ENCODE assay signal across 18 cellular contexts in genomic region chr7:157606140-157606539, GRCh38.
DNase-seq lines count a peak whose midpoint lies in the region; FAIRE-seq and TF ChIP-seq lines count a peak whose summit lies in the region.
"Had no signal": no experiment of that assay in that cellular context is flagged by ENCODE, and none has a peak within 500 bp of the region (broad histone marks: within the 10 kb centered on the region; RNA-seq: fewer than 3 reads in every experiment).

No MANE protein-coding gene starts in this region.

- no peak overlapping the region for H2BK120ac ChIP-seq in H1 (replicated peaks; ENCODE audit: low read depth, low read length)

- intact Hi-C loops in posterior vena cava (cut with DNase I): no loop called here
- intact Hi-C loops in OCI-LY7 (cut with micrococcal nuclease; ENCODE audit: unreplicated experiment): no loop called here

- TF ChIP-seq EP300 in H1 (IDR thresholded peaks at IDR 0.05; ENCODE audit: borderline replicate concordance in 1 of 2, low read depth in 2 of 2, low read length in 2 of 2): no peak

- H3K79me2 ChIP-seq in H1 (ENCODE audit: control insufficient read depth in 1 of 2, insufficient read depth in 2 of 2, low read length in 2 of 2) (no peaks in the 10 kb centered on the region), OCI-LY7 (ENCODE audit: insufficient read depth, low read depth, low read length) (no peaks in the 10 kb centered on the region)

- H2AFZ ChIP-seq in H1 (ENCODE audit: low read length): no peak overlapping the region
- no peak overlapping the region for H2AFZ ChIP-seq in OCI-LY7 (ENCODE audit: low read length)

- no peaks in the 10 kb centered on the region for H3K79me1 ChIP-seq in H1 (ENCODE audit: low read depth, low read length)

- no peak overlapping the region for H3K18ac ChIP-seq in H1 (ENCODE audit: extremely low read depth, low read length)

- no peak overlapping the region for H2BK12ac ChIP-seq in H1 (ENCODE audit: low read depth, low read length)

- no peak overlapping the region for H4K8ac ChIP-seq in H1 (ENCODE audit: extremely low read depth, insufficient read depth, low read length)

- no peak overlapping the region for H2BK5ac ChIP-seq in H1 (ENCODE audit: low read depth, low read length)

- H3K9me3 ChIP-seq in H1 (ENCODE audit: insufficient read depth in 2 of 2, low read depth in 1 of 2, low read length in 1 of 2) (no peaks in the 10 kb centered on the region), OCI-LY7 (ENCODE audit: low read length) (no peaks in the 10 kb centered on the region)
- H3K9me3 ChIP-seq: HAP-1 had no signal

- no peaks in the 10 kb centered on the region for H3K23me2 ChIP-seq in H1 (ENCODE audit: low read depth, low read length)

- TF ChIP-seq POLR2A in H1 (IDR thresholded peaks at IDR 0.05; ENCODE audit: control extremely low read depth in 1 of 2, low read depth in 2 of 2, low read length in 2 of 2): no peak

- no TSS peak for BruUV-seq in OCI-LY7 (replicated peaks; lab: Mats Ljungman, UMichigan)

- POLR2A ChIA-PET in H1 (lab: Charles Lee; ENCODE audit: partially characterized antibody): no interaction called here
- POLR2A ChIA-PET in OCI-LY7 (lab: Charles Lee): no interaction called here

- H3K4me1 ChIP-seq in H1 (replicated peaks in 1 of 4; ENCODE audit: control insufficient read depth in 3 of 4, insufficient read depth in 4 of 4, low read length in 3 of 4): no peaks in the 10 kb centered on the region
- H3K4me1 ChIP-seq in OCI-LY7 (ENCODE audit: insufficient read depth, low read length, poor library complexity, severe bottlenecking): no peaks in the 10 kb centered on the region
- H3K4me1 ChIP-seq: HAP-1 had no signal

- no peak overlapping the region for H3K9ac ChIP-seq in H1 (replicated peaks in 1 of 4; ENCODE audit: extremely low read depth in 1 of 4, low read depth in 3 of 4, low read length in 3 of 4)
- H3K9ac ChIP-seq: KMS-11 had no signal

- DNase-seq in NCI-H69 (lab: John Stamatoyannopoulos, UW): peak; percentile 9
- DNase-seq in H1 (ENCODE audit: low read depth in 1 of 2, low spot score in 2 of 2): no peak
- DNase-seq in posterior vena cava (ENCODE audit: low spot score): peak; percentile 59
- no peak for DNase-seq in AG08395 (ENCODE audit: low spot score)
- no peak for DNase-seq in GM10266 (ENCODE audit: extremely low spot score)
- DNase-seq in OCI-LY7 (ENCODE audit: low spot score): no peak
- DNase-seq: ACHN; AML-193; CD8-positive, alpha-beta T cell; DMS 273 treated with DMSO at 0.1 percent for 48 hours; DMS53; GOT3 had no signal

- TF ChIP-seq RAD21 in H1 (IDR thresholded peaks at IDR 0.05 in 1 of 2, conservative IDR thresholded peaks at IDR 0.05 in 1 of 2; ENCODE audit: low read depth in 2 of 2, low read length in 2 of 2): no peak

- no peak overlapping the region for H3K14ac ChIP-seq in H1 (ENCODE audit: insufficient read length)

- no peak overlapping the region for H2BK20ac ChIP-seq in H1 (ENCODE audit: low read length)

- H4K20me1 ChIP-seq in H1 (replicated peaks in 1 of 2; ENCODE audit: control insufficient read depth in 1 of 2, insufficient read depth in 2 of 2, low read length in 2 of 2) (peaks cover 3 to 4% of the 10 kb centered on the region in 2 experiments), OCI-LY7 (ENCODE audit: insufficient read depth, low read length) (no peaks in the 10 kb centered on the region)

- no peak overlapping the region for H3K23ac ChIP-seq in H1 (ENCODE audit: insufficient read length)

- 82% methylated on average over 9 of the region's 9 CpGs; no CpG with 5 or more reads in 1 of the 2 experiments for WGBS in H1 (ENCODE audit: extremely low coverage in 1 of 2, insufficient coverage in 1 of 2, insufficient read length in 1 of 2, insufficient replicate concordance in 2 of 2, low coverage in 1 of 2, low lambda C conversion rate in 2 of 2, missing lambda C conversion rate in 1 of 2), 2 experiments

- CTCF ChIA-PET in H1 (lab: Charles Lee; ENCODE audit: partially characterized antibody) (interaction anchor here (1.1 to 1.2 kb wide), 2 partner anchors 37 to 68 kb away, joined by 3 read pairs; no protein-coding TSS in a partner anchor), OCI-LY7 (lab: Charles Lee; ENCODE audit: unreplicated experiment) (no interaction called here)

- H3K4ac ChIP-seq in H1 (replicated peaks; ENCODE audit: insufficient read length, low read depth, low read length): peak overlapping the region; percentile 23

- no peak for TF ChIP-seq CTCF in H1 (IDR thresholded peaks at IDR 0.05; ENCODE audit: control extremely low read depth in 1 of 3, insufficient read depth in 1 of 3, low read depth in 1 of 3, low read length in 3 of 3)
- TF ChIP-seq CTCF in GM10266 (IDR thresholded peaks at IDR 0.05; ENCODE audit: control insufficient read depth, insufficient read depth, low read depth, missing control alignments): no peak
- no peak for TF ChIP-seq CTCF in OCI-LY7 (conservative IDR thresholded peaks at IDR 0.05; ENCODE audit: low read length)

- no peaks in the 10 kb centered on the region for H3K9me2 ChIP-seq in OCI-LY7 (ENCODE audit: insufficient read depth, low read length)

- no peak overlapping the region for H3K56ac ChIP-seq in H1 (replicated peaks; ENCODE audit: insufficient read length, low read depth, low read length)

- H3K4me2 ChIP-seq in H1 (ENCODE audit: insufficient read depth in 1 of 2, low read depth in 2 of 2, low read length in 2 of 2) (no peak overlapping the region), OCI-LY7 (ENCODE audit: low read length) (no peak overlapping the region)
- H3K4me2 ChIP-seq: KMS-11 had no signal

- no peak overlapping the region for H4K5ac ChIP-seq in H1 (ENCODE audit: insufficient read length, low read depth, low read length)

- no peak overlapping the region for H3K27ac ChIP-seq in H1 (ENCODE audit: low read depth, low read length)
- no peak overlapping the region for H3K27ac ChIP-seq in OCI-LY7 (ENCODE audit: low read depth, low read length, poor library complexity, severe bottlenecking)
- H3K27ac ChIP-seq: KMS-11 had no signal

- H2AK5ac ChIP-seq in H1 (ENCODE audit: low read depth, low read length): no peak overlapping the region

- H3K36me3 ChIP-seq in H1 (ENCODE audit: control insufficient read depth in 2 of 4, insufficient read depth in 4 of 4, low read length in 3 of 4) (no peaks in the 10 kb centered on the region), OCI-LY7 (ENCODE audit: insufficient read depth, low read length) (no peaks in the 10 kb centered on the region)
- H3K36me3 ChIP-seq: HAP-1 had no signal

- peaks cover 0 to 30% (median 24%) of the 10 kb centered on the region in 4 experiments; a peak in 6 of 7 replicates for H3K27me3 ChIP-seq in H1 (replicated peaks in 1 of 4; ENCODE audit: control insufficient read depth in 3 of 4, extremely low read depth in 1 of 4, insufficient read depth in 3 of 4, low read length in 3 of 4)

- no peak for FAIRE-seq in H1 (lab: Jason Lieb, UNC)
- FAIRE-seq: A204.1, G401.6, GM12892, GM18507 had no signal

- H3K4me3 ChIP-seq in H1 (ENCODE audit: extremely low read depth in 1 of 4, insufficient read depth in 2 of 4, low read depth in 3 of 4, low read length in 4 of 4) (no peak overlapping the region), OCI-LY7 (ENCODE audit: low read depth, low read length, poor library complexity, severe bottlenecking) (no peak overlapping the region)
- H3K4me3 ChIP-seq: HAP-1 had no signal

- no peak overlapping the region for H4K91ac ChIP-seq in H1 (replicated peaks; ENCODE audit: insufficient read length, low read length)

- H2BK15ac ChIP-seq in H1 (ENCODE audit: low read length): no peak overlapping the region

TF ChIP-seq in H1, 55 proteins besides CTCF, POLR2A, EP300 and RAD21:
- TF ChIP-seq FOSL1 (IDR thresholded peaks at IDR 0.05; ENCODE audit: insufficient read depth, low read depth, low read length) (no peak), SRF (IDR thresholded peaks at IDR 0.05; ENCODE audit: low read depth, low read length) (no peak), KDM5A (IDR thresholded peaks at IDR 0.05; ENCODE audit: low read length) (no peak), MAX (IDR thresholded peaks at IDR 0.05) (no peak), KDM4A (IDR thresholded peaks at IDR 0.05; ENCODE audit: low read depth, low read length, severe bottlenecking) (no peak), MAFK (IDR thresholded peaks at IDR 0.05; ENCODE audit: low read depth, low read length) (no peak), SAP30 (IDR thresholded peaks at IDR 0.05; ENCODE audit: insufficient read depth, insufficient replicate concordance, low read length) (no peak), RNF2 (IDR thresholded peaks at IDR 0.05; ENCODE audit: borderline replicate concordance, low read depth, low read length, missing control alignments, poor library complexity, severe bottlenecking) (no peak), CBX5 (IDR thresholded peaks at IDR 0.05; ENCODE audit: low read depth, low read length) (no peak), CREB1 (IDR thresholded peaks at IDR 0.05) (no peak), HDAC6 (IDR thresholded peaks at IDR 0.05; ENCODE audit: low read depth, low read length) (no peak), POLR2AphosphoS5 (IDR thresholded peaks at IDR 0.05; ENCODE audit: low read depth, low read length) (no peak)

Comparison
In these comparisons a context has a peak if more than half of its experiments do, and no peak if none do; other contexts are left out.
1. DNase-seq: peak in NCI-H69 (single experiment) and posterior vena cava (single experiment); none in H1 (0 of 2), AG08395 (single experiment), GM10266 (single experiment) and OCI-LY7 (single experiment).